In genomic region chr19:15423130-15423529, GRCh38 we compare ENCODE assay signal across 32 cellular contexts. TPM values are rescaled to one million over a fixed set of nuclear protein-coding genes. Genes with fewer than 3 reads are reported as not detected.
"Had no signal": no experiment of that assay in that cellular context is flagged by ENCODE, and none has a peak within 500 bp of the region (broad histone marks: within the 10 kb centered on the region; RNA-seq: fewer than 3 reads in every experiment).

No MANE protein-coding gene starts in this region.

- ATAC-seq: activated CD8-positive, alpha-beta T cell treated with anti-CD3 and anti-CD28 coated beads for 36 hours; activated T-cell treated with anti-CD3 and anti-CD28 coated beads, Interleukin-2, amount 50 U/mL, for 4 hours; activated T-helper 17 cell treated with anti-CD3 and anti-CD28 coated beads, Interleukin-2, amount 50 U/mL, for 72 hours; gastroesophageal sphincter; heart right ventricle; WTC11 had no signal

- FAIRE-seq: astrocyte, bronchial epithelial cell had no signal

- H3K4me3 ChIP-seq: coronary artery, esophagus squamous epithelium, gastroesophageal sphincter, heart right ventricle had no signal

- H3K27me3 ChIP-seq: brain microvascular endothelial cell, dorsolateral prefrontal cortex, esophagus squamous epithelium, gastroesophageal sphincter, heart right ventricle had no signal

- DNase-seq: activated CD4-positive, alpha-beta T cell treated with anti-CD3 and anti-CD28 coated beads for 1 hour; activated CD4-positive, alpha-beta T cell treated with anti-CD3 and anti-CD28 coated beads for 48 hours; activated CD4-positive, alpha-beta T cell treated with anti-CD3 and anti-CD28 coated beads, Interleukin-2, amount 50 U/mL, for 1 hour; activated CD4-positive, alpha-beta T cell treated with anti-CD3 and anti-CD28 coated beads, Interleukin-2, amount 50 U/mL, for 48 hours; activated CD8-positive, alpha-beta memory T cell treated with anti-CD3 and anti-CD28 coated beads for 24 hours; activated CD8-positive, alpha-beta T cell treated with anti-CD3 and anti-CD28 coated beads for 36 hours; activated effector memory CD4-positive, alpha-beta T cell treated with Interleukin-2 at 50 U/mL for 16 hours; activated gamma-delta T cell treated with Interleukin-2 at 50 U/mL for 16 hours; activated naive CD4-positive, alpha-beta T cell treated with anti-CD3 and anti-CD28 coated beads, Interleukin-2, amount 50 U/mL, for 16 hours; activated naive CD4-positive, alpha-beta T cell treated with Interleukin-2 at 50 U/mL for 16 hours; activated T-cell treated with anti-CD3 and anti-CD28 coated beads, Interleukin-2, amount 50 U/mL, for 4 hours; amniotic stem cell; anterior cingulate cortex; brain microvascular endothelial cell; dorsolateral prefrontal cortex; effector memory CD4-positive, alpha-beta T cell; endodermal cell; esophagus squamous epithelium; foreskin melanocyte; heart right ventricle; T-helper 2 cell had no signal

- H3K27ac ChIP-seq: brain microvascular endothelial cell, epithelial cell of prostate, gastroesophageal sphincter had no signal

- H3K9me3 ChIP-seq: esophagus squamous epithelium had no signal

RNA-seq across cellular contexts. Expression of gene RASAL3, which starts 41.2 kb away (rescaled TPM):
- total RNA-seq: bronchial epithelial cell, endodermal cell, fibroblast of lung, fibroblast of villous mesenchyme had no signal
- polyA plus RNA-seq: fibroblast of lung had no signal

RNA-seq across cellular contexts. Expression of gene PGLYRP2, which starts 56.2 kb away (rescaled TPM):
- total RNA-seq: astrocyte, bronchial epithelial cell, cardiac septum, cerebellum, endodermal cell, esophagus squamous epithelium, fibroblast of lung, fibroblast of villous mesenchyme, gastroesophageal sphincter, heart right ventricle, WTC11 had no signal
- polyA plus RNA-seq: fibroblast of lung, heart right ventricle had no signal
